In genomic region chrX:4710618-4711433, GRCh38 we compare ENCODE assay signal across 10 cellular contexts.
DNase-seq lines count a peak whose midpoint lies in the region; ATAC-seq, FAIRE-seq and TF ChIP-seq lines count a peak whose summit lies in the region.
"Had no signal": no experiment of that assay in that cellular context is flagged by ENCODE, and none has a peak within 500 bp of the region (broad histone marks: within the 10 kb centered on the region; RNA-seq: fewer than 3 reads in every experiment).

No MANE protein-coding gene starts in this region.

- BruUV-seq in PC-9 (replicated peaks; lab: Mats Ljungman, UMichigan), result no TSS peak

- H3K27ac ChIP-seq in PC-9 (peak overlapping the region; percentile 18; the same call in 1 of the 2 replicates), mesodermal cell (ENCODE audit: low read depth, low read length, severe bottlenecking) (peak overlapping the region; percentile 57), heart left ventricle (no peak overlapping the region), kidney (ENCODE audit: low read depth in 2 of 2, low read length in 2 of 2) (no peak overlapping the region)
- H3K27ac ChIP-seq: neutrophil had no signal

- H3F3A ChIP-seq in PC-9 (ENCODE audit: insufficient read depth, low read depth), result peaks cover 4% of the 10 kb centered on the region; the same call in 1 of the 2 replicates

- no peak for TF ChIP-seq POLR2A in heart left ventricle (IDR thresholded peaks at IDR 0.05)

- peak; percentile 10 to 49 for DNase-seq in PC-9
- no peak for DNase-seq in heart left ventricle
- no peak for DNase-seq in kidney
- DNase-seq in kidney glomerular epithelial cell (lab: John Stamatoyannopoulos, UW), result no peak
- no peak for DNase-seq in naive thymus-derived CD8-positive, alpha-beta T cell
- DNase-seq: NCI-H1092 treated with DMSO at 0.1 percent for 48 hours had no signal

- H3K36me3 ChIP-seq in PC-9 (ENCODE audit: low read depth), result no peaks in the 10 kb centered on the region
- H3K36me3 ChIP-seq in mesodermal cell (ENCODE audit: control insufficient read depth, insufficient read depth, low read length), result no peaks in the 10 kb centered on the region
- H3K36me3 ChIP-seq in heart left ventricle, result no peaks in the 10 kb centered on the region
- H3K36me3 ChIP-seq in kidney (ENCODE audit: control insufficient read depth in 1 of 2, insufficient read depth in 2 of 2, low read length in 2 of 2), result no peaks in the 10 kb centered on the region
- H3K36me3 ChIP-seq: neutrophil had no signal

- ATAC-seq in GM18858 (IDR thresholded peaks at IDR 0.05; ENCODE audit: unreplicated experiment) (peak; percentile 62), HG02973 (IDR thresholded peaks at IDR 0.05; ENCODE audit: unreplicated experiment) (peak; percentile 84), heart left ventricle (no peak)
- ATAC-seq in naive thymus-derived CD8-positive, alpha-beta T cell, result no peak

- no peaks in the 10 kb centered on the region for H3K79me2 ChIP-seq in PC-9 (ENCODE audit: low read depth)

- H3K4me2 ChIP-seq in PC-9, result peak overlapping the region; percentile 30

- peaks cover 25% of the 10 kb centered on the region for H3K4me1 ChIP-seq in PC-9 (replicated peaks; ENCODE audit: insufficient read depth)
- H3K4me1 ChIP-seq in mesodermal cell (ENCODE audit: control insufficient read depth, insufficient read depth, low read length, poor library complexity, severe bottlenecking), result peaks cover 7% of the 10 kb centered on the region
- H3K4me1 ChIP-seq in heart left ventricle, result no peaks in the 10 kb centered on the region
- H3K4me1 ChIP-seq in kidney (ENCODE audit: control insufficient read depth in 1 of 2, insufficient read depth in 1 of 2, low read depth in 1 of 2, low read length in 2 of 2), result no peaks in the 10 kb centered on the region

- H3K27me3 Mint-ChIP-seq in naive thymus-derived CD8-positive, alpha-beta T cell, result no peaks in the 10 kb centered on the region

- CTCF ChIA-PET in PC-9 (lab: Charles Lee), result no interaction called here

- no peaks in the 10 kb centered on the region for H3K27me3 ChIP-seq in PC-9 (ENCODE audit: insufficient read depth, low read depth)
- no peaks in the 10 kb centered on the region for H3K27me3 ChIP-seq in heart left ventricle
- H3K27me3 ChIP-seq: neutrophil had no signal

- POLR2A ChIA-PET in PC-9 (lab: Charles Lee; ENCODE audit: unreplicated experiment), result no interaction called here
- POLR2A ChIA-PET in naive thymus-derived CD8-positive, alpha-beta T cell (lab: Charles Lee), result no interaction called here

- TF ChIP-seq CTCF in PC-9 (conservative IDR thresholded peaks at IDR 0.05) (no peak), heart left ventricle (IDR thresholded peaks at IDR 0.05) (no peak), kidney (IDR thresholded peaks at IDR 0.05; ENCODE audit: borderline replicate concordance, extremely low read depth, insufficient read depth) (no peak)

- peak overlapping the region; percentile 20; the same call in 1 of the 2 replicates for H2AFZ ChIP-seq in PC-9

- peaks cover 0 to 6% (median 0%) of the 10 kb centered on the region in 4 donors for H3K4me1 Mint-ChIP-seq in naive thymus-derived CD8-positive, alpha-beta T cell

- intact Hi-C loops in PC-9 (cut with micrococcal nuclease; ENCODE audit: unreplicated experiment) (no loop called here), heart left ventricle (cut with DNase I) (no loop called here), kidney (cut with DNase I) (no loop called here)

- no peak for FAIRE-seq in kidney (lab: Jason Lieb, UNC)

- no peaks in the 10 kb centered on the region; the same call in 1 of the 2 replicates for H3K9me3 ChIP-seq in PC-9 (ENCODE audit: insufficient read depth, low read depth)
- H3K9me3 ChIP-seq in mesodermal cell (ENCODE audit: control insufficient read depth, low read length), result no peaks in the 10 kb centered on the region
- H3K9me3 ChIP-seq in heart left ventricle, result no peaks in the 10 kb centered on the region
- H3K9me3 ChIP-seq in kidney (ENCODE audit: control insufficient read depth in 1 of 2, low read length in 2 of 2), result no peaks in the 10 kb centered on the region
- H3K9me3 ChIP-seq: neutrophil had no signal

- no peak overlapping the region for H3K4me3 Mint-ChIP-seq in naive thymus-derived CD8-positive, alpha-beta T cell

- 67 to 83% methylated on average over 2 to 4 of the region's 10 CpGs for WGBS in mesodermal cell (ENCODE audit: insufficient coverage in 2 of 2), 2 experiments
- 49 to 61% (median 55%) methylated on average over 10 of the region's 10 CpGs for WGBS in heart left ventricle, 4 donors

- H3K9ac ChIP-seq in kidney (ENCODE audit: low read length in 2 of 2), result no peak overlapping the region

- H3K9me3 Mint-ChIP-seq in naive thymus-derived CD8-positive, alpha-beta T cell, result peaks cover 0 to 8% (median 0%) of the 10 kb centered on the region in 9 donors

- no peak overlapping the region for H3K4me3 ChIP-seq in PC-9
- no peak overlapping the region for H3K4me3 ChIP-seq in mesodermal cell (ENCODE audit: extremely low read depth, insufficient read depth, low read length, poor library complexity, severe bottlenecking)
- no peak overlapping the region for H3K4me3 ChIP-seq in heart left ventricle
- H3K4me3 ChIP-seq in kidney (ENCODE audit: low read length in 2 of 2), result no peak overlapping the region

- no peak overlapping the region for H3K27ac Mint-ChIP-seq in naive thymus-derived CD8-positive, alpha-beta T cell

- H3K36me3 Mint-ChIP-seq in naive thymus-derived CD8-positive, alpha-beta T cell, result no peaks in the 10 kb centered on the region

- H4K20me1 ChIP-seq in PC-9 (ENCODE audit: insufficient read depth), result no peaks in the 10 kb centered on the region

- H3K9me2 ChIP-seq in PC-9 (ENCODE audit: insufficient read depth), result peaks cover 4% of the 10 kb centered on the region; the same call in 1 of the 2 replicates

Comparison
In these comparisons a context has a peak if more than half of its experiments do, and no peak if none do; other contexts are left out.
1. ATAC-seq: peak in GM18858 (single experiment) and HG02973 (single experiment); none in heart left ventricle (0 of 4) and naive thymus-derived CD8-positive, alpha-beta T cell (0 of 2).
2. DNase-seq: peak in PC-9 (2 of 2); none in heart left ventricle (0 of 5), kidney (single experiment), kidney glomerular epithelial cell (single experiment) and naive thymus-derived CD8-positive, alpha-beta T cell (0 of 10).
3. H3K27ac ChIP-seq: peak in PC-9 (single experiment) and mesodermal cell (single experiment); none in heart left ventricle (0 of 12) and kidney (0 of 2).